In the genomic region with DNA sequence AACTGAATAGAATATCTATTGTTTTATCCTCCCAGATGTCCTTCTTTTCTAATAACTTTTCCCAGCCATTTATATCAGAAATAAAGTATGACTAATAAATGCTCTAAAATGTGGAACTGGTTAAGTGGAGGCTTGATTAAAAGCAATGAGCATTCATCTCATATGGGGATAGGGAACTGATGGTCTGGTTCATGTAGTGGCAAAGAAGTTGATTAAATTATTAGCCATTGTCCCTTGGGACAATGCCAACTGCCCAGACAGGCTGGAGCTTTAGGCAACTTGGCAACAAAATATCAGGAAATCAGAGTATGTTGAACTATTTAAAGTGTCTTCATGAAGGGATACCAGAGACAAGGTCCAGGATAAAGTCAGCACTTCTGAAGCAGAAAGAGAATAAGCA, we compare ENCODE assay signal across 32 cellular contexts. TPM values are rescaled to one million over a fixed set of nuclear protein-coding genes. Genes with fewer than 3 reads are reported as not detected.
"Had no signal": no experiment of that assay in that cellular context is flagged by ENCODE, and none has a peak within 500 bp of the region (broad histone marks: within the 10 kb centered on the region; RNA-seq: fewer than 3 reads in every experiment).

No MANE protein-coding gene starts in this region.

- H3K27me3 ChIP-seq: adrenal gland, body of pancreas, brain microvascular endothelial cell had no signal

- H3K36me3 Mint-ChIP-seq: activated CD4-positive, alpha-beta memory T cell treated with anti-CD3 and anti-CD28 coated beads for 36 hours; activated naive CD4-positive, alpha-beta T cell treated with anti-CD3 and anti-CD28 coated beads, Interleukin-2, amount 50 U/mL, for 72 hours; activated naive CD8-positive, alpha-beta T cell treated with anti-CD3 and anti-CD28 coated beads for 36 hours had no signal

- H3K4me3 Mint-ChIP-seq: activated B cell treated with CpG ODN at 0.5 μM for 24 hours; activated CD4-positive, alpha-beta memory T cell treated with anti-CD3 and anti-CD28 coated beads for 36 hours; activated CD4-positive, alpha-beta T cell treated with anti-CD3 and anti-CD28 coated beads, Interleukin-2, amount 10 ng/mL, durations not matched to agents 24 days and 14 days; activated CD8-positive, alpha-beta T cell treated with anti-CD3 and anti-CD28 coated beads for 36 hours; activated naive CD4-positive, alpha-beta T cell treated with anti-CD3 and anti-CD28 coated beads for 36 hours; activated naive CD8-positive, alpha-beta T cell treated with anti-CD3 and anti-CD28 coated beads for 36 hours; activated T-cell treated with anti-CD3 and anti-CD28 coated beads, Interleukin-2, amount 50 U/mL, for 4 hours; activated T-cell treated with anti-CD3 and anti-CD28 coated beads, Interleukin-2, amount 50 U/mL, for 72 hours; activated T-helper 1 cell treated with anti-CD3 and anti-CD28 coated beads, Interleukin-12 subunit alpha, Interleukin-12 subunit beta, Interleukin-2, Interleukin-4 antibody, amounts not matched to agents 30 ng/mL and 10 ng/mL and 1 ng/mL, durations not matched to agents 14 hours and 24 hours and 36 hours; activated T-helper 17 cell treated with anti-CD3 and anti-CD28 coated beads, Interleukin-2, amount 50 U/mL, for 72 hours; T-helper 1 cell treated with Interleukin-12 subunit alpha and Interleukin-12 subunit beta and Interleukin-4 antibody, amounts not matched to agents 30 μg/mL and 1 μg/mL, for 36 hours; T-helper 2 cell treated with Interferon-gamma antibody and Interleukin-4, amounts not matched to agents 5 μg/mL and 100 μg/mL, for 36 hours had no signal

- H3K9me3 ChIP-seq: adrenal gland, body of pancreas, breast epithelium had no signal

- H3K27ac Mint-ChIP-seq: activated B cell treated with CpG ODN at 0.5 μM for 24 hours; activated CD4-positive, alpha-beta memory T cell treated with anti-CD3 and anti-CD28 coated beads for 36 hours; activated CD4-positive, alpha-beta T cell treated with anti-CD3 and anti-CD28 coated beads, Interleukin-2, amount 10 ng/mL, durations not matched to agents 24 days and 14 days; activated CD8-positive, alpha-beta T cell treated with anti-CD3 and anti-CD28 coated beads for 36 hours; activated naive CD4-positive, alpha-beta T cell treated with anti-CD3 and anti-CD28 coated beads for 36 hours; activated naive CD4-positive, alpha-beta T cell treated with anti-CD3 and anti-CD28 coated beads, Interleukin-2, amount 50 U/mL, for 72 hours; activated naive CD8-positive, alpha-beta T cell treated with anti-CD3 and anti-CD28 coated beads for 36 hours; activated T-cell treated with anti-CD3 and anti-CD28 coated beads, Interleukin-2, amount 50 U/mL, for 72 hours; activated T-helper 1 cell treated with anti-CD3 and anti-CD28 coated beads, Interleukin-12 subunit alpha, Interleukin-12 subunit beta, Interleukin-2, Interleukin-4 antibody, amounts not matched to agents 30 ng/mL and 10 ng/mL and 1 ng/mL, durations not matched to agents 14 hours and 24 hours and 36 hours; activated T-helper 17 cell treated with anti-CD3 and anti-CD28 coated beads, Interleukin-2, amount 50 U/mL, for 72 hours; T-helper 1 cell treated with Interleukin-12 subunit alpha and Interleukin-12 subunit beta and Interleukin-4 antibody, amounts not matched to agents 30 μg/mL and 1 μg/mL, for 36 hours; T-helper 2 cell treated with Interferon-gamma antibody and Interleukin-4, amounts not matched to agents 5 μg/mL and 100 μg/mL, for 36 hours had no signal

- H3K27ac ChIP-seq: adrenal gland, body of pancreas, brain microvascular endothelial cell, breast epithelium, VCaP had no signal

- DNase-seq: activated B cell treated with CpG ODN at 0.5 μM for 24 hours; activated CD4-positive, alpha-beta memory T cell treated with anti-CD3 and anti-CD28 coated beads for 36 hours; activated CD4-positive, alpha-beta T cell treated with anti-CD3 and anti-CD28 coated beads for 4 hours; activated CD4-positive, alpha-beta T cell treated with anti-CD3 and anti-CD28 coated beads, Interleukin-2, amount 10 ng/mL, durations not matched to agents 24 days and 14 days; activated CD4-positive, alpha-beta T cell treated with anti-CD3 and anti-CD28 coated beads, Interleukin-2, amount 50 U/mL, for 1 hour; activated CD4-positive, alpha-beta T cell treated with anti-CD3 and anti-CD28 coated beads, Interleukin-2, amount 50 U/mL, for 4 hours; activated CD4-positive, CD25-positive, alpha-beta regulatory T cell treated with anti-CD3 and anti-CD28 coated beads, Interleukin-2, amount 50 U/mL, for 72 hours; activated CD8-positive, alpha-beta memory T cell treated with anti-CD3 and anti-CD28 coated beads, Interleukin-2, amount 50 U/mL, for 48 hours; activated CD8-positive, alpha-beta T cell treated with anti-CD3 and anti-CD28 coated beads for 36 hours; activated effector memory CD4-positive, alpha-beta T cell treated with anti-CD3 and anti-CD28 coated beads, Interleukin-2, amount 50 U/mL, for 16 hours; activated gamma-delta T cell treated with Interleukin-2 at 50 U/mL for 16 hours; activated naive CD4-positive, alpha-beta T cell; activated naive CD4-positive, alpha-beta T cell treated with anti-CD3 and anti-CD28 coated beads for 36 hours; activated naive CD4-positive, alpha-beta T cell treated with anti-CD3 and anti-CD28 coated beads, Interleukin-2, amount 50 U/mL, for 16 hours; activated naive CD8-positive, alpha-beta T cell treated with anti-CD3 and anti-CD28 coated beads for 36 hours; activated T-cell treated with anti-CD3 and anti-CD28 coated beads, Interleukin-2, amount 50 U/mL, for 4 hours; activated T-cell treated with anti-CD3 and anti-CD28 coated beads, Interleukin-2, amount 50 U/mL, for 72 hours; adrenal gland; amniotic stem cell; aorta; body of pancreas; brain microvascular endothelial cell; central memory CD4-positive, alpha-beta T cell; T-helper 2 cell; T-helper 9 cell had no signal

- H3K4me1 Mint-ChIP-seq: activated B cell treated with CpG ODN at 0.5 μM for 24 hours; activated CD4-positive, alpha-beta T cell treated with anti-CD3 and anti-CD28 coated beads, Interleukin-2, amount 10 ng/mL, durations not matched to agents 24 days and 14 days; activated naive CD8-positive, alpha-beta T cell treated with anti-CD3 and anti-CD28 coated beads for 36 hours; activated T-helper 17 cell treated with anti-CD3 and anti-CD28 coated beads, Interleukin-2, amount 50 U/mL, for 72 hours had no signal

- H3K27me3 Mint-ChIP-seq: activated B cell treated with CpG ODN at 0.5 μM for 24 hours; activated CD4-positive, alpha-beta memory T cell treated with anti-CD3 and anti-CD28 coated beads for 36 hours; activated CD4-positive, alpha-beta T cell treated with anti-CD3 and anti-CD28 coated beads, Interleukin-2, amount 10 ng/mL, durations not matched to agents 24 days and 14 days; activated CD8-positive, alpha-beta T cell treated with anti-CD3 and anti-CD28 coated beads for 36 hours; activated naive CD8-positive, alpha-beta T cell treated with anti-CD3 and anti-CD28 coated beads for 36 hours; activated T-helper 17 cell treated with anti-CD3 and anti-CD28 coated beads, Interleukin-2, amount 50 U/mL, for 72 hours had no signal

- H3K36me3 ChIP-seq: adrenal gland, brain microvascular endothelial cell, breast epithelium had no signal

- H3K4me1 ChIP-seq: adrenal gland, body of pancreas, breast epithelium had no signal

- H3K9me3 Mint-ChIP-seq: activated B cell treated with CpG ODN at 0.5 μM for 24 hours; activated CD4-positive, alpha-beta memory T cell treated with anti-CD3 and anti-CD28 coated beads for 36 hours; activated CD4-positive, alpha-beta T cell treated with anti-CD3 and anti-CD28 coated beads, Interleukin-2, amount 10 ng/mL, durations not matched to agents 24 days and 14 days; activated CD8-positive, alpha-beta T cell treated with anti-CD3 and anti-CD28 coated beads for 36 hours; activated naive CD4-positive, alpha-beta T cell treated with anti-CD3 and anti-CD28 coated beads, Interleukin-2, amount 50 U/mL, for 72 hours; activated naive CD8-positive, alpha-beta T cell treated with anti-CD3 and anti-CD28 coated beads for 36 hours; activated T-cell treated with anti-CD3 and anti-CD28 coated beads, Interleukin-2, amount 50 U/mL, for 4 hours; activated T-cell treated with anti-CD3 and anti-CD28 coated beads, Interleukin-2, amount 50 U/mL, for 72 hours; activated T-helper 1 cell treated with anti-CD3 and anti-CD28 coated beads, Interleukin-12 subunit alpha, Interleukin-12 subunit beta, Interleukin-2, Interleukin-4 antibody, amounts not matched to agents 30 ng/mL and 10 ng/mL and 1 ng/mL, durations not matched to agents 14 hours and 24 hours and 36 hours; activated T-helper 17 cell treated with anti-CD3 and anti-CD28 coated beads, Interleukin-2, amount 50 U/mL, for 72 hours; T-helper 1 cell treated with Interleukin-12 subunit alpha and Interleukin-12 subunit beta and Interleukin-4 antibody, amounts not matched to agents 30 μg/mL and 1 μg/mL, for 36 hours; T-helper 2 cell treated with Interferon-gamma antibody and Interleukin-4, amounts not matched to agents 5 μg/mL and 100 μg/mL, for 36 hours had no signal

- H3K4me3 ChIP-seq: adrenal gland, body of pancreas, breast epithelium had no signal

- ATAC-seq: activated CD8-positive, alpha-beta T cell treated with anti-CD3 and anti-CD28 coated beads for 36 hours; activated naive CD4-positive, alpha-beta T cell treated with anti-CD3 and anti-CD28 coated beads, Interleukin-2, amount 50 U/mL, for 72 hours; activated T-cell treated with anti-CD3 and anti-CD28 coated beads, Interleukin-2, amount 50 U/mL, for 4 hours; activated T-cell treated with anti-CD3 and anti-CD28 coated beads, Interleukin-2, amount 50 U/mL, for 72 hours; activated T-helper 17 cell treated with anti-CD3 and anti-CD28 coated beads, Interleukin-2, amount 50 U/mL, for 72 hours; body of pancreas had no signal

RNA-seq across cellular contexts. Expression of a gene that starts 49.2 kb away (rescaled TPM):
- polyA plus RNA-seq: aorta had no signal
